In the genomic region with DNA sequence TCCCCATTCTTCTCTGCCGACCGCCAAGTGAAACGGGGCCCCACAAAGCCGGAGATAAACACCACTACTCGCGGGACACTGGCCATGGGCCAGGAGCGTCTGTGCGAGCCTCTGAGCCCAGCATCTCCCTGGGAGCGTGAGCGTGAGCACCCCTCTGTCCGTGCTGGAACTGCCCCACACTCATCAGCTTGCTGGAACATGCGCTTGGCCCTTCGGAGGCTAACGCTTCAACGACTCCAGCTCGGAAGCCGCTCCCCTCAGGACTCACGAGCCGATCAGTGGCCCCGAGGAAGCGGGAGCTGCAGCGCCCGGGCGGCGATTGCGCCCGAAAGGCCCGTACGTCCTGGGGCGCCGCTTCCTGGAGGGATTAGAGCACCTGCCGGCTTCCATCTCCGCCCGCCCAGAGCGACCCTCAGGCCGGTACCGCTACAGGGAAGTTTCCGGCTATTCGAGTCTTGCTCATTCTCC, we compare ENCODE assay signal across 8 cellular contexts. TPM values are rescaled to one million over a fixed set of nuclear protein-coding genes. Genes with fewer than 3 reads are reported as not detected.
A peak's percentile ranks its signal among the peaks of the same experiment; 100 is the strongest.
DNase-seq lines count a peak whose midpoint lies in the region; ATAC-seq, FAIRE-seq and TF ChIP-seq lines count a peak whose summit lies in the region.

No MANE protein-coding gene starts in this region.

- intact Hi-C loops in activated naive CD4-positive, alpha-beta T cell treated with anti-CD3 and anti-CD28 coated beads for 36 hours (cut with micrococcal nuclease), result loop anchor here (2.0 kb wide), 1 partner anchor 318 kb away; no protein-coding TSS in a partner anchor
- intact Hi-C loops in pancreas (cut with DNase I), result loop anchor here in 2 of 3 donors (5.0 to 10.0 kb wide), 2 partner anchors 118 to 120 kb away; no protein-coding TSS in a partner anchor

- H3K9me3 ChIP-seq in pancreas, result no peaks in the 10 kb centered on the region

- H3K27me3 Mint-ChIP-seq in activated naive CD4-positive, alpha-beta T cell treated with anti-CD3 and anti-CD28 coated beads for 36 hours (ENCODE audit: low read depth), result peaks cover 45% of the 10 kb centered on the region
- H3K27me3 Mint-ChIP-seq in activated CD8-positive, alpha-beta memory T cell treated with anti-CD3 and anti-CD28 coated beads, Interleukin-2, amount 10 ng/mL, durations not matched to agents 7 days and 5 days, result peaks cover 62% of the 10 kb centered on the region

- H3K36me3 ChIP-seq in pancreas, result no peaks in the 10 kb centered on the region

- TF ChIP-seq CTCF in pancreas (IDR thresholded peaks at IDR 0.05) (no peak), GM10248 (IDR thresholded peaks at IDR 0.05; ENCODE audit: control extremely low read depth, extremely low read depth, low read depth, missing control alignments) (no peak)

- H3K27ac ChIP-seq in pancreas, result no peak overlapping the region

- peaks cover 0 to 8% (median 7%) of the 10 kb centered on the region in 3 donors for H3K4me1 ChIP-seq in pancreas

- 2 to 3% methylated on average over 39 of the region's 39 CpGs for WGBS in pancreas, 2 donors

- no peak for ATAC-seq in activated naive CD4-positive, alpha-beta T cell treated with anti-CD3 and anti-CD28 coated beads, Interleukin-2, amount 50 U/mL, for 72 hours
- no peak for ATAC-seq in activated CD8-positive, alpha-beta memory T cell treated with anti-CD3 and anti-CD28 coated beads, Interleukin-2, amount 10 ng/mL, durations not matched to agents 7 days and 5 days
- ATAC-seq in pancreas, result peak; percentile 16 to 30 (median 18)
- no peak for ATAC-seq in GM18868 (IDR thresholded peaks at IDR 0.05; ENCODE audit: unreplicated experiment)
- no peak for ATAC-seq in GM18861 (IDR thresholded peaks at IDR 0.05; ENCODE audit: unreplicated experiment)

- POLR2A ChIA-PET in GM10248 (lab: Yijun Ruan, JAX), result no interaction called here

- peak overlapping the region; percentile 53 for H3K4me3 Mint-ChIP-seq in activated naive CD4-positive, alpha-beta T cell treated with anti-CD3 and anti-CD28 coated beads for 36 hours
- peak overlapping the region; percentile 60 for H3K4me3 Mint-ChIP-seq in activated CD8-positive, alpha-beta memory T cell treated with anti-CD3 and anti-CD28 coated beads, Interleukin-2, amount 10 ng/mL, durations not matched to agents 7 days and 5 days

- CTCF ChIA-PET in activated naive CD4-positive, alpha-beta T cell treated with anti-CD3 and anti-CD28 coated beads for 36 hours (lab: Charles Lee), result interaction anchor here (0.7 to 2.3 kb wide), 4 partner anchors 14 to 204 kb away, joined by 3 to 13 read pairs (median 4); no protein-coding TSS in a partner anchor
- CTCF ChIA-PET in activated CD8-positive, alpha-beta memory T cell treated with anti-CD3 and anti-CD28 coated beads, Interleukin-2, amount 10 ng/mL, durations not matched to agents 7 days and 5 days (lab: Charles Lee), result interaction anchor here (1.1 to 3.0 kb wide), 6 partner anchors 10 to 142 kb away, joined by 3 to 15 read pairs (median 9); no protein-coding TSS in a partner anchor
- CTCF ChIA-PET in GM10248 (lab: Yijun Ruan, JAX), result interaction anchor here (0.8 to 3.7 kb wide), 12 partner anchors 10 to 712 kb away, joined by 3 to 22 read pairs (median 6); no protein-coding TSS in a partner anchor

- no peak for FAIRE-seq in pancreas (lab: Jason Lieb, UNC)

- no peak overlapping the region for H3K27ac Mint-ChIP-seq in activated naive CD4-positive, alpha-beta T cell treated with anti-CD3 and anti-CD28 coated beads for 36 hours
- no peak overlapping the region for H3K27ac Mint-ChIP-seq in activated naive CD4-positive, alpha-beta T cell treated with anti-CD3 and anti-CD28 coated beads, Interleukin-2, amount 50 U/mL, for 72 hours
- H3K27ac Mint-ChIP-seq in activated CD8-positive, alpha-beta memory T cell treated with anti-CD3 and anti-CD28 coated beads, Interleukin-2, amount 10 ng/mL, durations not matched to agents 7 days and 5 days, result no peak overlapping the region

- H3K4me3 ChIP-seq in pancreas, result peak overlapping the region; percentile 26 to 70 (median 40)

- peaks cover 14% of the 10 kb centered on the region for H3K4me1 Mint-ChIP-seq in activated naive CD4-positive, alpha-beta T cell treated with anti-CD3 and anti-CD28 coated beads for 36 hours (ENCODE audit: low read depth)
- peaks cover 18% of the 10 kb centered on the region for H3K4me1 Mint-ChIP-seq in activated CD8-positive, alpha-beta memory T cell treated with anti-CD3 and anti-CD28 coated beads, Interleukin-2, amount 10 ng/mL, durations not matched to agents 7 days and 5 days

- no peak for DNase-seq in activated naive CD4-positive, alpha-beta T cell treated with anti-CD3 and anti-CD28 coated beads for 36 hours
- no peak for DNase-seq in activated naive CD4-positive, alpha-beta T cell treated with anti-CD3 and anti-CD28 coated beads, Interleukin-2, amount 50 U/mL, for 72 hours (ENCODE audit: low spot score in 2 of 2)
- DNase-seq in activated CD8-positive, alpha-beta memory T cell treated with anti-CD3 and anti-CD28 coated beads, Interleukin-2, amount 10 ng/mL, durations not matched to agents 7 days and 5 days, result no peak
- peak; percentile 47 for DNase-seq in germinal center (ENCODE audit: low spot score)
- peak in 4 of 6 donors; percentile 33 to 75 (median 54) for DNase-seq in pancreas
- no peak for DNase-seq in GM10248 (ENCODE audit: extremely low spot score)

- no peaks in the 10 kb centered on the region for H3K36me3 Mint-ChIP-seq in activated naive CD4-positive, alpha-beta T cell treated with anti-CD3 and anti-CD28 coated beads for 36 hours (ENCODE audit: low read depth)
- no peaks in the 10 kb centered on the region for H3K36me3 Mint-ChIP-seq in activated naive CD4-positive, alpha-beta T cell treated with anti-CD3 and anti-CD28 coated beads, Interleukin-2, amount 50 U/mL, for 72 hours
- no peaks in the 10 kb centered on the region for H3K36me3 Mint-ChIP-seq in activated CD8-positive, alpha-beta memory T cell treated with anti-CD3 and anti-CD28 coated beads, Interleukin-2, amount 10 ng/mL, durations not matched to agents 7 days and 5 days

- no peaks in the 10 kb centered on the region for H3K9me3 Mint-ChIP-seq in activated naive CD4-positive, alpha-beta T cell treated with anti-CD3 and anti-CD28 coated beads for 36 hours
- no peaks in the 10 kb centered on the region for H3K9me3 Mint-ChIP-seq in activated naive CD4-positive, alpha-beta T cell treated with anti-CD3 and anti-CD28 coated beads, Interleukin-2, amount 50 U/mL, for 72 hours
- H3K9me3 Mint-ChIP-seq in activated CD8-positive, alpha-beta memory T cell treated with anti-CD3 and anti-CD28 coated beads, Interleukin-2, amount 10 ng/mL, durations not matched to agents 7 days and 5 days (ENCODE audit: low read depth), result no peaks in the 10 kb centered on the region

- H3K27me3 ChIP-seq in pancreas, result no peaks in the 10 kb centered on the region

RNA-seq across cellular contexts. Expression of a gene that starts 1.2 kb away (rescaled TPM):
- total RNA-seq in activated naive CD4-positive, alpha-beta T cell treated with anti-CD3 and anti-CD28 coated beads for 36 hours, result under 1 TPM in 1 of 2 experiments, not detected in 1; 0.07 TPM
- total RNA-seq in activated naive CD4-positive, alpha-beta T cell treated with anti-CD3 and anti-CD28 coated beads, Interleukin-2, amount 50 U/mL, for 72 hours, result under 1 TPM in 1 of 2 donors, not detected in 1; 0.16 TPM
- total RNA-seq in activated CD8-positive, alpha-beta memory T cell treated with anti-CD3 and anti-CD28 coated beads, Interleukin-2, amount 10 ng/mL, durations not matched to agents 7 days and 5 days, result not detected
- under 1 TPM; 0.14 to 0.97 (median 0.27) TPM for total RNA-seq in pancreas
- polyA plus RNA-seq in pancreas, result under 1 TPM; 0.23 to 0.59 TPM

Comparison
In these comparisons a context has a peak if more than half of its experiments do, and no peak if none do; other contexts are left out.
1. DNase-seq: peak in germinal center (single experiment) and pancreas (4 of 6); none in activated naive CD4-positive, alpha-beta T cell treated with anti-CD3 and anti-CD28 coated beads for 36 hours (single experiment), activated naive CD4-positive, alpha-beta T cell treated with anti-CD3 and anti-CD28 coated beads, Interleukin-2, amount 50 U/mL, for 72 hours (0 of 2), activated CD8-positive, alpha-beta memory T cell treated with anti-CD3 and anti-CD28 coated beads, Interleukin-2, amount 10 ng/mL, durations not matched to agents 7 days and 5 days (single experiment) and GM10248 (single experiment).
2. ATAC-seq: peak in pancreas (4 of 4); none in activated naive CD4-positive, alpha-beta T cell treated with anti-CD3 and anti-CD28 coated beads, Interleukin-2, amount 50 U/mL, for 72 hours (0 of 2), activated CD8-positive, alpha-beta memory T cell treated with anti-CD3 and anti-CD28 coated beads, Interleukin-2, amount 10 ng/mL, durations not matched to agents 7 days and 5 days (single experiment), GM18868 (single experiment) and GM18861 (single experiment).